ENCODE assay signal across 25 cellular contexts in genomic region chr1:72062584-72062983, GRCh38.
DNase-seq lines count a peak whose midpoint lies in the region; ATAC-seq and TF ChIP-seq lines count a peak whose summit lies in the region.
"Had no signal": no experiment of that assay in that cellular context is flagged by ENCODE, and none has a peak within 500 bp of the region (broad histone marks: within the 10 kb centered on the region; RNA-seq: fewer than 3 reads in every experiment).

No MANE protein-coding gene starts in this region.

- DNase-seq in AG10803 (ENCODE audit: low read depth) (peak; percentile 35), KBM-7 (peak; percentile 43), astrocyte of the hippocampus (ENCODE audit: low read depth, low spot score) (peak; percentile 7), fibroblast of the aortic adventitia (ENCODE audit: low read depth) (peak; percentile 10)
- DNase-seq: activated CD8-positive, alpha-beta memory T cell treated with anti-CD3 and anti-CD28 coated beads for 24 hours; activated T-cell treated with anti-CD3 and anti-CD28 coated beads, Interleukin-2, amount 50 U/mL, for 4 hours; body of pancreas; CD4-positive, alpha-beta memory T cell; cortex of kidney; H7; Kasumi-1; left colon; NCI-H1092 treated with DMSO at 0.1 percent for 48 hours; NCI-H524 treated with DMSO at 0.1 percent for 48 hours; SIG-M5; stimulated activated naive CD4-positive, alpha-beta T cell; T-cell; tibial artery had no signal

- no peaks in the 10 kb centered on the region for H3K9me3 Mint-ChIP-seq in stimulated activated memory B cell treated with anti-CD40 and anti-IgM and Interleukin-4, amounts not matched to agents 10 μg/mL and 1 μg/mL and 100 μg/mL, for 72 hours
- H3K9me3 Mint-ChIP-seq: activated naive CD4-positive, alpha-beta T cell treated with anti-CD3 and anti-CD28 coated beads, Interleukin-2, amount 50 U/mL, for 24 hours had no signal

- H3K4me3 Mint-ChIP-seq in stimulated activated memory B cell treated with anti-CD40 and anti-IgM and Interleukin-4, amounts not matched to agents 10 μg/mL and 1 μg/mL and 100 μg/mL, for 72 hours, result no peak overlapping the region
- H3K4me3 Mint-ChIP-seq: activated naive CD4-positive, alpha-beta T cell treated with anti-CD3 and anti-CD28 coated beads, Interleukin-2, amount 50 U/mL, for 24 hours; activated T-cell treated with anti-CD3 and anti-CD28 coated beads, Interleukin-2, amount 50 U/mL, for 4 hours; CD4-positive, alpha-beta memory T cell; natural killer cell treated with Interleukin-12 subunit alpha and Interleukin-12 subunit beta and Interleukin-15 and Interleukin-18, amount 100 ng/mL, for 72 hours; T-cell had no signal

- H3K4me3 ChIP-seq in AG10803 (ENCODE audit: low read length) (no peak overlapping the region), fibroblast of the aortic adventitia (ENCODE audit: low read depth, low read length) (no peak overlapping the region)
- H3K4me3 ChIP-seq: body of pancreas, GM12878, tibial artery had no signal

- ATAC-seq in HG03565 (IDR thresholded peaks at IDR 0.05; ENCODE audit: unreplicated experiment) (no peak), HG02970 (IDR thresholded peaks at IDR 0.05; ENCODE audit: low FRiP score, unreplicated experiment) (no peak), GM18867 (IDR thresholded peaks at IDR 0.05; ENCODE audit: unreplicated experiment) (no peak)
- ATAC-seq in stimulated activated memory B cell treated with anti-CD40 and anti-IgM and Interleukin-4, amounts not matched to agents 10 μg/mL and 1 μg/mL and 100 μg/mL, for 72 hours, result no peak
- ATAC-seq: activated T-cell treated with anti-CD3 and anti-CD28 coated beads, Interleukin-2, amount 50 U/mL, for 4 hours; body of pancreas; GM12878; left colon; natural killer cell treated with Interleukin-12 subunit alpha and Interleukin-12 subunit beta and Interleukin-15 and Interleukin-18, amount 100 ng/mL, for 72 hours; T-cell had no signal

- no peaks in the 10 kb centered on the region for H3K4me1 Mint-ChIP-seq in stimulated activated memory B cell treated with anti-CD40 and anti-IgM and Interleukin-4, amounts not matched to agents 10 μg/mL and 1 μg/mL and 100 μg/mL, for 72 hours
- H3K4me1 Mint-ChIP-seq: activated naive CD4-positive, alpha-beta T cell treated with anti-CD3 and anti-CD28 coated beads, Interleukin-2, amount 50 U/mL, for 24 hours; CD4-positive, alpha-beta memory T cell; T-cell had no signal

- no peaks in the 10 kb centered on the region for H3K36me3 Mint-ChIP-seq in stimulated activated memory B cell treated with anti-CD40 and anti-IgM and Interleukin-4, amounts not matched to agents 10 μg/mL and 1 μg/mL and 100 μg/mL, for 72 hours
- H3K36me3 Mint-ChIP-seq: activated naive CD4-positive, alpha-beta T cell treated with anti-CD3 and anti-CD28 coated beads, Interleukin-2, amount 50 U/mL, for 24 hours; CD4-positive, alpha-beta memory T cell; natural killer cell treated with Interleukin-12 subunit alpha and Interleukin-12 subunit beta and Interleukin-15 and Interleukin-18, amount 100 ng/mL, for 72 hours; T-cell had no signal

- in situ Hi-C loops in KBM-7 (cut with MboI; ENCODE audit: low pct_unique_long_range_greater_than_20kb, low sequenced_read_pairs), result no loop called here

- H3K27me3 Mint-ChIP-seq in stimulated activated memory B cell treated with anti-CD40 and anti-IgM and Interleukin-4, amounts not matched to agents 10 μg/mL and 1 μg/mL and 100 μg/mL, for 72 hours, result no peaks in the 10 kb centered on the region
- H3K27me3 Mint-ChIP-seq: activated naive CD4-positive, alpha-beta T cell treated with anti-CD3 and anti-CD28 coated beads, Interleukin-2, amount 50 U/mL, for 24 hours; CD4-positive, alpha-beta memory T cell; natural killer cell treated with Interleukin-12 subunit alpha and Interleukin-12 subunit beta and Interleukin-15 and Interleukin-18, amount 100 ng/mL, for 72 hours; T-cell had no signal

- TF ChIP-seq CTCF in AG10803 (conservative IDR thresholded peaks at IDR 0.05; ENCODE audit: low read length), result no peak
- no peak for TF ChIP-seq CTCF in fibroblast of the aortic adventitia (IDR thresholded peaks at IDR 0.05; ENCODE audit: insufficient read depth, low read length)

- H3K27ac Mint-ChIP-seq in stimulated activated memory B cell treated with anti-CD40 and anti-IgM and Interleukin-4, amounts not matched to agents 10 μg/mL and 1 μg/mL and 100 μg/mL, for 72 hours, result no peak overlapping the region
- H3K27ac Mint-ChIP-seq: activated naive CD4-positive, alpha-beta T cell treated with anti-CD3 and anti-CD28 coated beads, Interleukin-2, amount 50 U/mL, for 24 hours; CD4-positive, alpha-beta memory T cell; natural killer cell treated with Interleukin-12 subunit alpha and Interleukin-12 subunit beta and Interleukin-15 and Interleukin-18, amount 100 ng/mL, for 72 hours; T-cell had no signal
